Comparison of ENCODE assay signal across 27 cellular contexts in genomic region chr9:115972362-115972761, GRCh38.
"Had no signal": no experiment of that assay in that cellular context is flagged by ENCODE, and none has a peak within 500 bp of the region (broad histone marks: within the 10 kb centered on the region; RNA-seq: fewer than 3 reads in every experiment).

No MANE protein-coding gene starts in this region.

- DNase-seq: activated CD4-positive, alpha-beta T cell treated with anti-CD3 and anti-CD28 coated beads for 36 hours; activated CD4-positive, alpha-beta T cell treated with anti-CD3 and anti-CD28 coated beads, Interleukin-2, amount 50 U/mL, for 48 hours; activated CD4-positive, CD25-positive, alpha-beta regulatory T cell; activated CD8-positive, alpha-beta memory T cell treated with anti-CD3 and anti-CD28 coated beads for 24 hours; activated effector memory CD4-positive, alpha-beta T cell treated with Interleukin-2 at 50 U/mL for 16 hours; activated naive CD4-positive, alpha-beta T cell treated with Interleukin-2 at 50 U/mL for 16 hours; adrenal gland; aorta; endodermal cell; esophagus squamous epithelium; foreskin melanocyte; islet precursor cell; left ventricle myocardium superior; mucosa of descending colon; retina; sigmoid colon; stimulated activated CD4-positive, alpha-beta T cell treated with anti-CD3 and anti-CD28 coated beads, Interleukin-1b, Interleukin-23, amount 100 ng/mL, for 48 hours; stimulated activated naive B cell treated with anti-CD40 and anti-IgM and Interleukin-4, amounts not matched to agents 10 μg/mL and 1 μg/mL and 100 μg/mL, for 72 hours; stomach; thyroid gland; upper lobe of left lung had no signal

- H3K4me3 ChIP-seq: adrenal gland, body of pancreas, esophagus squamous epithelium, mucosa of descending colon, sigmoid colon, smooth muscle cell, stomach, thyroid gland, upper lobe of left lung, vagina had no signal

- H3K27me3 Mint-ChIP-seq: activated naive CD8-positive, alpha-beta T cell; dendritic cell treated with granulocyte-macrophage colony-stimulating factor and Interleukin-4, amounts not matched to agents 40 ng/mL and 50 ng/mL, for 4 days; natural killer cell treated with Interleukin-12 subunit alpha and Interleukin-12 subunit beta and Interleukin-15 and Interleukin-18, amount 100 ng/mL, for 72 hours; stimulated activated naive B cell treated with anti-CD40 and anti-IgM and Interleukin-4, amounts not matched to agents 10 μg/mL and 1 μg/mL and 100 μg/mL, for 72 hours had no signal

- H3K9me3 ChIP-seq: adrenal gland, body of pancreas, mucosa of descending colon, sigmoid colon, thyroid gland, vagina had no signal

- H3K36me3 Mint-ChIP-seq: activated naive CD8-positive, alpha-beta T cell; natural killer cell treated with Interleukin-12 subunit alpha and Interleukin-12 subunit beta and Interleukin-15 and Interleukin-18, amount 100 ng/mL, for 72 hours; stimulated activated naive B cell treated with anti-CD40 and anti-IgM and Interleukin-4, amounts not matched to agents 10 μg/mL and 1 μg/mL and 100 μg/mL, for 72 hours had no signal

- H3K27ac ChIP-seq: adrenal gland, body of pancreas, esophagus squamous epithelium, sigmoid colon, stomach, thyroid gland, upper lobe of left lung, vagina had no signal

- H3K4me1 ChIP-seq: adrenal gland, body of pancreas, esophagus squamous epithelium, sigmoid colon, stomach, thyroid gland, upper lobe of left lung had no signal

- H3K36me3 ChIP-seq: adrenal gland, esophagus squamous epithelium, sigmoid colon, stomach, thyroid gland, upper lobe of left lung, vagina had no signal

- ATAC-seq: activated CD4-positive, alpha-beta T cell treated with anti-CD3 and anti-CD28 coated beads for 36 hours; body of pancreas; left ventricle myocardium superior; mucosa of descending colon; natural killer cell treated with Interleukin-12 subunit alpha and Interleukin-12 subunit beta and Interleukin-15 and Interleukin-18, amount 100 ng/mL, for 72 hours; stimulated activated naive B cell treated with anti-CD40 and anti-IgM and Interleukin-4, amounts not matched to agents 10 μg/mL and 1 μg/mL and 100 μg/mL, for 72 hours had no signal

- H3K27ac Mint-ChIP-seq: activated CD4-positive, alpha-beta T cell treated with anti-CD3 and anti-CD28 coated beads for 36 hours; activated naive CD8-positive, alpha-beta T cell; dendritic cell treated with granulocyte-macrophage colony-stimulating factor and Interleukin-4, amounts not matched to agents 40 ng/mL and 50 ng/mL, for 4 days; endodermal cell; natural killer cell treated with Interleukin-12 subunit alpha and Interleukin-12 subunit beta and Interleukin-15 and Interleukin-18, amount 100 ng/mL, for 72 hours; stimulated activated naive B cell treated with anti-CD40 and anti-IgM and Interleukin-4, amounts not matched to agents 10 μg/mL and 1 μg/mL and 100 μg/mL, for 72 hours had no signal

- H3K27me3 ChIP-seq: adrenal gland, body of pancreas, esophagus squamous epithelium, sigmoid colon, stomach, thyroid gland, upper lobe of left lung, vagina had no signal

- H3K4me1 Mint-ChIP-seq: activated CD4-positive, alpha-beta T cell treated with anti-CD3 and anti-CD28 coated beads for 36 hours; stimulated activated naive B cell treated with anti-CD40 and anti-IgM and Interleukin-4, amounts not matched to agents 10 μg/mL and 1 μg/mL and 100 μg/mL, for 72 hours had no signal

- H3K4me3 Mint-ChIP-seq: activated CD4-positive, alpha-beta T cell treated with anti-CD3 and anti-CD28 coated beads for 36 hours; activated naive CD8-positive, alpha-beta T cell; dendritic cell treated with granulocyte-macrophage colony-stimulating factor and Interleukin-4, amounts not matched to agents 40 ng/mL and 50 ng/mL, for 4 days; endodermal cell; natural killer cell treated with Interleukin-12 subunit alpha and Interleukin-12 subunit beta and Interleukin-15 and Interleukin-18, amount 100 ng/mL, for 72 hours; stimulated activated naive B cell treated with anti-CD40 and anti-IgM and Interleukin-4, amounts not matched to agents 10 μg/mL and 1 μg/mL and 100 μg/mL, for 72 hours had no signal

- H3K4me2 ChIP-seq: smooth muscle cell had no signal
